17 cellular contexts compared by ENCODE assay signal in the genomic region with DNA sequence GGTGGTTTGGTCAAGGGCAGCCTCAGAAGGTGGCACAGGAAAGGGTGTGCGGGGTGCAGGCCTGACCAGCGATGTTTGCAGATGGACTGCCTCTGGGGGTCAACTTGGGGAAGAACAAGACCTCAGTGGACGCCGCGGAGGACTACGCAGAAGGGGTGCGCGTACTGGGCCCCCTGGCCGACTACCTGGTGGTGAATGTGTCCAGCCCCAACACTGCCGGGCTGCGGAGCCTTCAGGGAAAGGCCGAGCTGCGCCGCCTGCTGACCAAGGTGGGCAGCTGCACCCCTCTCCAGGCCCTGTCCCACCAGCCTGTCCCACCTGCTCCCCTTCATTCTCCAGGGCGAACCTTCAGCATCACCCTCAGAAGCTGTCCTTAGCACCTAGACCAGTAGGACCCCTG. TPM values are rescaled to one million over a fixed set of nuclear protein-coding genes. Genes with fewer than 3 reads are reported as not detected.
A peak's percentile ranks its signal among the peaks of the same experiment; 100 is the strongest.
DNase-seq lines count a peak whose midpoint lies in the region; ATAC-seq and TF ChIP-seq lines count a peak whose summit lies in the region.
"Had no signal": no experiment of that assay in that cellular context is flagged by ENCODE, and none has a peak within 500 bp of the region (broad histone marks: within the 10 kb centered on the region; RNA-seq: fewer than 3 reads in every experiment).

No MANE protein-coding gene starts in this region.

- H3K27ac ChIP-seq in left ventricle myocardium inferior (replicated peaks) (no peak overlapping the region), SJCRH30 (no peak overlapping the region), uterus (no peak overlapping the region)
- H3K27ac ChIP-seq: A549, parathyroid adenoma had no signal

- H3K27me3 ChIP-seq in left ventricle myocardium inferior (ENCODE audit: low read depth) (no peaks in the 10 kb centered on the region), SJCRH30 (no peaks in the 10 kb centered on the region), uterus (no peaks in the 10 kb centered on the region)

- H3K27me3 Mint-ChIP-seq in activated naive CD8-positive, alpha-beta T cell treated with anti-CD3 and anti-CD28 coated beads, Interleukin-2, amount 50 U/mL, for 24 hours = no peaks in the 10 kb centered on the region

- TF ChIP-seq CTCF in left ventricle myocardium inferior (IDR thresholded peaks at IDR 0.05; ENCODE audit: borderline replicate concordance) = peak; percentile 20
- TF ChIP-seq CTCF in cardiac fibroblast (IDR thresholded peaks at IDR 0.05; ENCODE audit: low read depth, low read length) = peak; percentile 45
- no peak for TF ChIP-seq CTCF in uterus (IDR thresholded peaks at IDR 0.05)

- DNase-seq in left ventricle myocardium inferior (no peak), cardiac septum (ENCODE audit: low spot score) (no peak), cardiac fibroblast (ENCODE audit: low read depth in 2 of 2) (no peak), islet precursor cell (peak; percentile 75), SJCRH30 (no peak), uterus (no peak), erythroblast (lab: John Stamatoyannopoulos, UW) (no peak)
- no peak for DNase-seq in activated naive CD8-positive, alpha-beta T cell treated with anti-CD3 and anti-CD28 coated beads, Interleukin-2, amount 50 U/mL, for 24 hours
- DNase-seq: activated CD8-positive, alpha-beta memory T cell treated with anti-CD3 and anti-CD28 coated beads for 24 hours; effector CD4-positive, alpha-beta T cell; immature natural killer cell; NCI-H69 had no signal

- H3K36me3 Mint-ChIP-seq in activated naive CD8-positive, alpha-beta T cell treated with anti-CD3 and anti-CD28 coated beads, Interleukin-2, amount 50 U/mL, for 24 hours (ENCODE audit: low read depth) = peaks cover 33% of the 10 kb centered on the region

- H3K4me1 ChIP-seq in left ventricle myocardium inferior (peaks cover 12% of the 10 kb centered on the region), SJCRH30 (no peaks in the 10 kb centered on the region), uterus (no peaks in the 10 kb centered on the region)
- H3K4me1 ChIP-seq: parathyroid adenoma had no signal

- H3K27ac Mint-ChIP-seq in activated naive CD8-positive, alpha-beta T cell treated with anti-CD3 and anti-CD28 coated beads, Interleukin-2, amount 50 U/mL, for 24 hours = no peak overlapping the region
- H3K27ac Mint-ChIP-seq: activated T-helper 2 cell treated with anti-CD3 and anti-CD28 coated beads, Interferon-gamma antibody, Interleukin-2, Interleukin-4, amounts not matched to agents 10 μg/mL and 5 μg/mL and 100 μg/mL, durations not matched to agents 14 hours and 24 hours and 36 hours had no signal

- H3K4me3 Mint-ChIP-seq in activated naive CD8-positive, alpha-beta T cell treated with anti-CD3 and anti-CD28 coated beads, Interleukin-2, amount 50 U/mL, for 24 hours = no peak overlapping the region
- H3K4me3 Mint-ChIP-seq: immature natural killer cell had no signal

- no peaks in the 10 kb centered on the region for H3K9me3 ChIP-seq in left ventricle myocardium inferior (replicated peaks)
- H3K9me3 ChIP-seq in SJCRH30 (replicated peaks) = no peaks in the 10 kb centered on the region
- no peaks in the 10 kb centered on the region for H3K9me3 ChIP-seq in uterus
- H3K9me3 ChIP-seq: A549 had no signal

- ATAC-seq in activated naive CD8-positive, alpha-beta T cell treated with anti-CD3 and anti-CD28 coated beads, Interleukin-2, amount 50 U/mL, for 24 hours = no peak

- no peaks in the 10 kb centered on the region for H3K4me1 Mint-ChIP-seq in activated naive CD8-positive, alpha-beta T cell treated with anti-CD3 and anti-CD28 coated beads, Interleukin-2, amount 50 U/mL, for 24 hours
- H3K4me1 Mint-ChIP-seq: immature natural killer cell had no signal

- H3K4me3 ChIP-seq in left ventricle myocardium inferior = no peak overlapping the region
- H3K4me3 ChIP-seq in cardiac fibroblast (replicated peaks in 1 of 2; ENCODE audit: low read depth in 2 of 2, low read length in 2 of 2) = no peak overlapping the region
- H3K4me3 ChIP-seq in SJCRH30 = no peak overlapping the region
- no peak overlapping the region for H3K4me3 ChIP-seq in uterus
- H3K4me3 ChIP-seq: A549 had no signal

- H3K36me3 ChIP-seq in left ventricle myocardium inferior (peaks cover 59% of the 10 kb centered on the region), SJCRH30 (no peaks in the 10 kb centered on the region), uterus (no peaks in the 10 kb centered on the region)

- no peaks in the 10 kb centered on the region for H3K9me3 Mint-ChIP-seq in activated naive CD8-positive, alpha-beta T cell treated with anti-CD3 and anti-CD28 coated beads, Interleukin-2, amount 50 U/mL, for 24 hours
- H3K9me3 Mint-ChIP-seq: activated T-helper 2 cell treated with anti-CD3 and anti-CD28 coated beads, Interferon-gamma antibody, Interleukin-2, Interleukin-4, amounts not matched to agents 10 μg/mL and 5 μg/mL and 100 μg/mL, durations not matched to agents 14 hours and 24 hours and 36 hours; immature natural killer cell had no signal

- TF ChIP-seq POLR2A in uterus (IDR thresholded peaks at IDR 0.05) = no peak
- TF ChIP-seq POLR2A in erythroblast (IDR thresholded peaks at IDR 0.05; ENCODE audit: low read length) = no peak

- intact Hi-C loops in left ventricle myocardium inferior (cut with micrococcal nuclease) (no loop called here), cardiac septum (cut with DNase I) (no loop called here), uterus (cut with DNase I; ENCODE audit: low total_unique reads) (no loop called here)

RNA-seq across cellular contexts. Expression of a gene that starts 12.5 kb away (rescaled TPM):
- total RNA-seq in left ventricle myocardium inferior (8.1 TPM), cardiac septum (7.3 TPM), uterus (10 to 100 TPM in 1 of 4 donors, 1 to 10 TPM in 3; 1.8 to 14.7 (median 7.1) TPM)
- 6.0 and 8.2 TPM in 2 replicates for total RNA-seq in SJCRH30 (2014; rRNA removed; shearing (Covaris generic))

RNA-seq across cellular contexts. Expression of a gene that starts 20.8 kb away (rescaled TPM):
- total RNA-seq in left ventricle myocardium inferior (0.08 TPM), cardiac septum (not detected), uterus (under 1 TPM in 3 of 4 donors, not detected in 1; under 0.01 to 0.35 (median 0.15) TPM)
- not detected in 2 replicates for total RNA-seq in SJCRH30 (2014; rRNA removed; shearing (Covaris generic))
- total RNA-seq: activated T-helper 2 cell treated with anti-CD3 and anti-CD28 coated beads, Interferon-gamma antibody, Interleukin-2, Interleukin-4, amounts not matched to agents 10 μg/mL and 5 μg/mL and 100 μg/mL, durations not matched to agents 14 hours and 24 hours and 36 hours; astrocyte; HT1080 had no signal

RNA-seq across cellular contexts. Expression of a gene that starts 33.3 kb away (rescaled TPM):
- total RNA-seq in left ventricle myocardium inferior (1.6 TPM), cardiac septum (8.3 TPM), uterus (10 to 100 TPM in 2 of 4 donors, 1 to 10 TPM in 1, under 1 TPM in 1; 0.77 to 23.8 (median 10.6) TPM)
- total RNA-seq in SJCRH30 (2014; rRNA removed; shearing (Covaris generic)) = not detected in 2 replicates
- total RNA-seq: activated T-helper 2 cell treated with anti-CD3 and anti-CD28 coated beads, Interferon-gamma antibody, Interleukin-2, Interleukin-4, amounts not matched to agents 10 μg/mL and 5 μg/mL and 100 μg/mL, durations not matched to agents 14 hours and 24 hours and 36 hours; astrocyte; HT1080 had no signal

RNA-seq across cellular contexts. Expression of a gene that starts 42.0 kb away (rescaled TPM):
- total RNA-seq in left ventricle myocardium inferior (67.8 TPM), cardiac septum (37.3 TPM), uterus (1 to 10 TPM in 1 of 4 donors, not detected in 3; 1.1 TPM)
- not detected in 2 replicates for total RNA-seq in SJCRH30 (2014; rRNA removed; shearing (Covaris generic))
- total RNA-seq: activated T-helper 2 cell treated with anti-CD3 and anti-CD28 coated beads, Interferon-gamma antibody, Interleukin-2, Interleukin-4, amounts not matched to agents 10 μg/mL and 5 μg/mL and 100 μg/mL, durations not matched to agents 14 hours and 24 hours and 36 hours; astrocyte; HT1080 had no signal

Comparison
In these comparisons a context has a peak if more than half of its experiments do, and no peak if none do; other contexts are left out.
1. CTCF ChIP-seq: peak in left ventricle myocardium inferior (single experiment) and cardiac fibroblast (single experiment); none in uterus (0 of 4).